Comparison of ENCODE assay signal across 8 cellular contexts in genomic region chr15:78640840-78641733, GRCh38. TPM values are rescaled to one million over a fixed set of nuclear protein-coding genes. Genes with fewer than 3 reads are reported as not detected.
DNase-seq lines count a peak whose midpoint lies in the region; ATAC-seq and TF ChIP-seq lines count a peak whose summit lies in the region.

Gene CHRNB4 (minus strand): TSS chr15:78641210. CDS start chr15:78641133, 77 bp downstream.

- peaks cover 0 to 2% (median 0%) of the 10 kb centered on the region in 7 donors for H3K9me3 Mint-ChIP-seq in naive B cell

- peak within 1 kb of the TSS; percentile 48 to 88 (median 80) for H3K4me3 Mint-ChIP-seq in naive B cell

- H3K9me3 ChIP-seq in effector memory CD4-positive, alpha-beta T cell (ENCODE audit: control insufficient read depth, low read length): no peaks in the 10 kb centered on the region

- no peaks in the 10 kb centered on the region for H3K36me3 ChIP-seq in effector memory CD4-positive, alpha-beta T cell (ENCODE audit: control insufficient read depth, insufficient read depth, low read length)

- H3K27ac Mint-ChIP-seq in naive B cell: peak within 1 kb of the TSS in 2 of 6 donors; percentile 23 to 31

- CTCF ChIA-PET in RWPE1 (lab: Yijun Ruan, JAX): interaction anchor here (0.6 to 0.8 kb wide), 2 partner anchors 13 to 31 kb away, joined by 3 read pairs; no protein-coding TSS in a partner anchor

- peaks cover 10% of the 10 kb centered on the region for H3K4me1 ChIP-seq in effector memory CD4-positive, alpha-beta T cell (ENCODE audit: control insufficient read depth, insufficient read depth, low read length, poor library complexity, severe bottlenecking)

- H3K4me1 Mint-ChIP-seq in naive B cell: peaks cover 4 to 10% (median 8%) of the 10 kb centered on the region in 3 donors

- H3K27ac ChIP-seq in RWPE1: no peak within 1 kb of the TSS
- H3K27ac ChIP-seq in effector memory CD4-positive, alpha-beta T cell (ENCODE audit: insufficient read depth, low read length, poor library complexity, severe bottlenecking): no peak within 1 kb of the TSS

- TF ChIP-seq CTCF in RWPE1 (conservative IDR thresholded peaks at IDR 0.05; ENCODE audit: low read depth): no peak

- ATAC-seq in naive B cell (ENCODE audit: low read depth in 2 of 2): peak; percentile 61 to 68
- ATAC-seq in GM18907 (IDR thresholded peaks at IDR 0.05; ENCODE audit: unreplicated experiment): no peak
- no peak for ATAC-seq in GM21447 (IDR thresholded peaks at IDR 0.05; ENCODE audit: unreplicated experiment)

- no peaks in the 10 kb centered on the region for H3K36me3 Mint-ChIP-seq in naive B cell

- H3K4me3 ChIP-seq in effector memory CD4-positive, alpha-beta T cell (ENCODE audit: insufficient read depth, low read depth, low read length, poor library complexity, severe bottlenecking): peak within 1 kb of the TSS; percentile 46

- DNase-seq in EH (ENCODE audit: low read depth): peak; percentile 8
- peak; percentile 59 for DNase-seq in RWPE1 (ENCODE audit: low spot score)
- no peak for DNase-seq in effector memory CD4-positive, alpha-beta T cell
- peak; percentile 14 for DNase-seq in naive B cell
- DNase-seq in NOMO-1 (lab: John Stamatoyannopoulos, UW; ENCODE audit: unreplicated experiment in 2 of 2): no peak
- no peak for DNase-seq in NCI-H2029 treated with DMSO at 0.1 percent for 48 hours (lab: John Stamatoyannopoulos, UW)

- POLR2A ChIA-PET in RWPE1 (lab: Yijun Ruan, JAX; ENCODE audit: low non-redundant PET): no interaction called here

- H3K27me3 ChIP-seq in effector memory CD4-positive, alpha-beta T cell (replicated peaks; ENCODE audit: control insufficient read depth, insufficient read depth, low read length, poor library complexity, severe bottlenecking): peaks cover 10% of the 10 kb centered on the region

- peaks cover 5 to 24% (median 20%) of the 10 kb centered on the region in 3 donors for H3K27me3 Mint-ChIP-seq in naive B cell

RNA-seq across cellular contexts. Expression of gene CHRNB4, which starts in this region (rescaled TPM):
- not detected for polyA plus RNA-seq in naive B cell (ENCODE audit: low read depth in 6 of 6)

Comparison
In these comparisons a context has a peak if more than half of its experiments do, and no peak if none do; other contexts are left out.
1. Peak in DNase-seq and ATAC-seq in naive B cell; RNA of the gene not detected or under 1 TPM.
2. DNase-seq: peak in EH (single experiment) and RWPE1 (single experiment); none in effector memory CD4-positive, alpha-beta T cell (0 of 3), NOMO-1 (0 of 2) and NCI-H2029 treated with DMSO at 0.1 percent for 48 hours (single experiment).